In genomic region chr15:43258781-43259180, GRCh38 we compare ENCODE assay signal across 19 cellular contexts. TPM values are rescaled to one million over a fixed set of nuclear protein-coding genes. Genes with fewer than 3 reads are reported as not detected.
DNase-seq lines count a peak whose midpoint lies in the region; TF ChIP-seq lines count a peak whose summit lies in the region.
"Had no signal": no experiment of that assay in that cellular context is flagged by ENCODE, and none has a peak within 500 bp of the region (broad histone marks: within the 10 kb centered on the region; RNA-seq: fewer than 3 reads in every experiment).

No MANE protein-coding gene starts in this region.

- no peaks in the 10 kb centered on the region for H3K27me3 ChIP-seq in vagina
- H3K27me3 ChIP-seq in spleen (replicated peaks in 1 of 7), result peaks cover 0 to 29% (median 0%) of the 10 kb centered on the region in 7 donors
- H3K27me3 ChIP-seq: BLaER1 had no signal

- TF ChIP-seq POLR2A in vagina (IDR thresholded peaks at IDR 0.05) (no peak), spleen (IDR thresholded peaks at IDR 0.05) (no peak)

- H3K9me3 ChIP-seq in vagina (no peaks in the 10 kb centered on the region), spleen (no peaks in the 10 kb centered on the region)
- H3K9me3 ChIP-seq: A549, BE2C, BLaER1, Caco-2 had no signal

- H3K36me3 ChIP-seq in vagina (no peaks in the 10 kb centered on the region), spleen (no peaks in the 10 kb centered on the region)
- H3K36me3 ChIP-seq: BE2C, BLaER1 had no signal

- H3K27ac ChIP-seq in vagina (no peak overlapping the region), spleen (no peak overlapping the region)
- H3K27ac ChIP-seq: 22Rv1, A549, BLaER1 had no signal

- H3K27ac Mint-ChIP-seq in CD14-positive monocyte (peak overlapping the region in 1 of 7 donors; percentile 22), progenitor cell of endocrine pancreas (peak overlapping the region; percentile 69)
- H3K27ac Mint-ChIP-seq: CD4-positive, alpha-beta T cell; CD8-positive, alpha-beta T cell had no signal

- H3K4me1 ChIP-seq in vagina (no peaks in the 10 kb centered on the region), spleen (peaks cover 1 to 12% (median 7%) of the 10 kb centered on the region in 6 donors)
- H3K4me1 ChIP-seq: A549, BE2C, Caco-2 had no signal

- H3K27me3 Mint-ChIP-seq in CD14-positive monocyte (ENCODE audit: low read depth in 3 of 3), result peaks cover 3 to 23% (median 7%) of the 10 kb centered on the region in 3 donors
- peaks cover 22% of the 10 kb centered on the region for H3K27me3 Mint-ChIP-seq in progenitor cell of endocrine pancreas

- peak; percentile 9 for DNase-seq in CD14-positive monocyte (ENCODE audit: low spot score)
- DNase-seq in mesenteric fat pad (ENCODE audit: low spot score), result peak; percentile 49
- no peak for DNase-seq in progenitor cell of endocrine pancreas (ENCODE audit: low spot score, unreplicated experiment)
- peak; percentile 77 to 79 for DNase-seq in vagina (ENCODE audit: extremely low spot score in 2 of 2)
- DNase-seq in hypothalamus (lab: John Stamatoyannopoulos, UW), result no peak
- no peak for DNase-seq in AG20443 (ENCODE audit: low spot score)
- DNase-seq in spleen, result no peak
- DNase-seq: BE2C; C1 segment of cervical spinal cord; Caco-2; Calu3; CD4-positive, alpha-beta T cell; CD8-positive, alpha-beta T cell; DMS79 treated with DMSO at 0.1 percent for 48 hours; GF-D8 had no signal

- TF ChIP-seq CTCF in CD14-positive monocyte (IDR thresholded peaks at IDR 0.05), result no peak
- no peak for TF ChIP-seq CTCF in progenitor cell of endocrine pancreas (IDR thresholded peaks at IDR 0.05; ENCODE audit: unreplicated experiment)
- TF ChIP-seq CTCF in vagina (IDR thresholded peaks at IDR 0.05), result no peak
- no peak for TF ChIP-seq CTCF in spleen (IDR thresholded peaks at IDR 0.05 in 8 of 11, conservative IDR thresholded peaks at IDR 0.05 in 3 of 11)

- H3K4me3 ChIP-seq in vagina (no peak overlapping the region), spleen (no peak overlapping the region)
- H3K4me3 ChIP-seq: A549, BLaER1 had no signal

- H3K4me3 Mint-ChIP-seq in CD14-positive monocyte (no peak overlapping the region), progenitor cell of endocrine pancreas (ENCODE audit: low read depth) (no peak overlapping the region)
- H3K4me3 Mint-ChIP-seq: CD4-positive, alpha-beta T cell; CD8-positive, alpha-beta T cell had no signal

- no peaks in the 10 kb centered on the region for H3K9me3 Mint-ChIP-seq in CD14-positive monocyte
- H3K9me3 Mint-ChIP-seq in progenitor cell of endocrine pancreas (ENCODE audit: low read depth), result no peaks in the 10 kb centered on the region
- H3K9me3 Mint-ChIP-seq: CD4-positive, alpha-beta T cell; CD8-positive, alpha-beta T cell had no signal

- no peaks in the 10 kb centered on the region for H3K4me1 Mint-ChIP-seq in CD14-positive monocyte
- H3K4me1 Mint-ChIP-seq in progenitor cell of endocrine pancreas (ENCODE audit: low read depth), result no peaks in the 10 kb centered on the region

- intact Hi-C loops in CD14-positive monocyte (cut with micrococcal nuclease) (no loop called here), vagina (cut with DNase I) (no loop called here), spleen (cut with DNase I; ENCODE audit: low total_unique reads) (no loop called here)

- 78 to 92% (median 83%) methylated on average over 8 of the region's 8 CpGs for WGBS in spleen, 5 donors

- H3K36me3 Mint-ChIP-seq in CD14-positive monocyte (no peaks in the 10 kb centered on the region), progenitor cell of endocrine pancreas (ENCODE audit: insufficient read depth) (no peaks in the 10 kb centered on the region)
- H3K36me3 Mint-ChIP-seq: CD8-positive, alpha-beta T cell had no signal

RNA-seq across cellular contexts. Expression of gene TGM5, which starts 7.9 kb away (rescaled TPM):
- not detected for polyA plus RNA-seq in CD14-positive monocyte
- total RNA-seq in mesenteric fat pad, result 0.45 TPM
- not detected in 2 replicates for total RNA-seq in progenitor cell of endocrine pancreas
- total RNA-seq in vagina, result 8.3 TPM
- not detected for total RNA-seq in spleen
- polyA plus RNA-seq in spleen, result under 1 TPM in 1 of 3 donors, not detected in 2; 0.02 TPM
- total RNA-seq: A172; Caco-2; Calu3; CD4-positive, alpha-beta T cell; CD8-positive, alpha-beta T cell had no signal
- polyA plus RNA-seq: A549 had no signal

RNA-seq across cellular contexts. Expression of gene EPB42, which starts 38.0 kb away (rescaled TPM):
- polyA plus RNA-seq in CD14-positive monocyte (under 1 TPM; 0.08 to 0.13 TPM), spleen (1 to 10 TPM in 1 of 3 donors, under 1 TPM in 2; 0.11 to 1.9 (median 0.17) TPM)
- total RNA-seq in mesenteric fat pad (2.8 TPM), progenitor cell of endocrine pancreas (not detected in 2 replicates), vagina (not detected), spleen (10 to 100 TPM in 1 of 7 donors, 1 to 10 TPM in 4, under 1 TPM in 2; 0.28 to 31.5 (median 4.2) TPM)
- total RNA-seq: A172; Caco-2; Calu3; CD4-positive, alpha-beta T cell; CD8-positive, alpha-beta T cell had no signal
- polyA plus RNA-seq: A549 had no signal

RNA-seq across cellular contexts. Expression of gene TGM7, which starts 43.3 kb away (rescaled TPM):
- not detected for polyA plus RNA-seq in CD14-positive monocyte
- total RNA-seq in mesenteric fat pad, result not detected
- total RNA-seq in progenitor cell of endocrine pancreas, result not detected in 2 replicates
- total RNA-seq in vagina, result not detected
- not detected for total RNA-seq in spleen
- polyA plus RNA-seq in spleen, result not detected
- total RNA-seq: A172; Caco-2; Calu3; CD4-positive, alpha-beta T cell; CD8-positive, alpha-beta T cell had no signal
- polyA plus RNA-seq: A549 had no signal

Comparison
In these comparisons a context has a peak if more than half of its experiments do, and no peak if none do; other contexts are left out.
1. DNase-seq: peak in CD14-positive monocyte (single experiment), mesenteric fat pad (single experiment) and vagina (2 of 2); none in progenitor cell of endocrine pancreas (single experiment), hypothalamus (0 of 51), AG20443 (single experiment) and spleen (single experiment).